30 cellular contexts compared by ENCODE assay signal in the genomic region with DNA sequence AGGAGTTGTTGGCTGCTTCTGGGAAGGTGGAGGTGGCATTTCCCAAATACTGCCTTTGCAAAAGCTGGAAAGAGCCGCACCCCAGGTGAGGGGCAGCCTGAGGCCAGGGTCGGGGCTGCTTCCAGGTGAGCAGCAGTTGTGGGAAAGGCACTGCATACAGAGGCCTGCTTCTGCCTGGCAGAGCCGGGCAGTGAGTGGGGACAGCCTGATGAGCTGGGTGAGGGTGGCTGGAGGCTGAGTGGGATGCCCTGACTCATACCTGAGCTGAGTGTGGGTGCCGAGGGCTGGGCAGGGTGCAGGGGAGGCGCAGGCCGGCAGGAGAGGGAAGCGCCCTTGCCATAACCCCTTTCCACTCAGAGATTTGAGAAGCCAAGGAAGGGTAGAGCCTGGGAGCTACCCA. TPM values are rescaled to one million over a fixed set of nuclear protein-coding genes. Genes with fewer than 3 reads are reported as not detected.
"Had no signal": no experiment of that assay in that cellular context is flagged by ENCODE, and none has a peak within 500 bp of the region (broad histone marks: within the 10 kb centered on the region; RNA-seq: fewer than 3 reads in every experiment).

No MANE protein-coding gene starts in this region.

- FAIRE-seq: endothelial cell of umbilical vein, frontal cortex, keratinocyte had no signal

- H3K4me1 Mint-ChIP-seq: stimulated activated naive B cell treated with anti-CD40 and anti-IgM and Interleukin-4, amounts not matched to agents 10 μg/mL and 1 μg/mL and 100 μg/mL, for 72 hours had no signal

- H3K9me3 ChIP-seq: colonic mucosa, esophagus squamous epithelium, ovary, psoas muscle, sigmoid colon, thoracic aorta, tibial nerve, upper lobe of left lung, uterus had no signal

- H3K4me3 Mint-ChIP-seq: dendritic cell treated with granulocyte-macrophage colony-stimulating factor and Interleukin-4, amounts not matched to agents 40 ng/mL and 50 ng/mL, for 4 days; naive thymus-derived CD8-positive, alpha-beta T cell; nephron progenitor cell; stimulated activated naive B cell treated with anti-CD40 and anti-IgM and Interleukin-4, amounts not matched to agents 10 μg/mL and 1 μg/mL and 100 μg/mL, for 72 hours; stimulated activated naive CD8-positive, alpha-beta T cell treated with anti-CD3 and anti-CD28 coated beads, Interleukin-15, Interleukin-2, amounts not matched to agents 100 ng/mL and 50 ng/mL, for 24 hours had no signal

- DNase-seq: colonic mucosa; effector memory CD4-positive, alpha-beta T cell; esophagus squamous epithelium; naive thymus-derived CD8-positive, alpha-beta T cell; nephron progenitor cell; occipital lobe; ovary; psoas muscle; sigmoid colon; stimulated activated CD4-positive, alpha-beta T cell treated with anti-CD3 and anti-CD28 coated beads, Interleukin-4, amount 100 ng/mL, for 4 hours; stimulated activated naive B cell treated with anti-CD40 and anti-IgM and Interleukin-4, amounts not matched to agents 10 μg/mL and 1 μg/mL and 100 μg/mL, for 72 hours; upper lobe of left lung; uterus had no signal

- H3K27me3 ChIP-seq: colonic mucosa, ovary, sigmoid colon, tibial nerve, upper lobe of left lung, uterus had no signal

- H3K4me3 ChIP-seq: colonic mucosa, esophagus squamous epithelium, ovary, psoas muscle, sigmoid colon, thoracic aorta, tibial nerve, upper lobe of left lung, uterus had no signal

- H3K4me1 ChIP-seq: colonic mucosa, esophagus squamous epithelium, psoas muscle, sigmoid colon, upper lobe of left lung, uterus had no signal

- H3K27ac Mint-ChIP-seq: dendritic cell treated with granulocyte-macrophage colony-stimulating factor and Interleukin-4, amounts not matched to agents 40 ng/mL and 50 ng/mL, for 4 days; nephron progenitor cell; stimulated activated naive B cell treated with anti-CD40 and anti-IgM and Interleukin-4, amounts not matched to agents 10 μg/mL and 1 μg/mL and 100 μg/mL, for 72 hours; stimulated activated naive CD8-positive, alpha-beta T cell treated with anti-CD3 and anti-CD28 coated beads, Interleukin-15, Interleukin-2, amounts not matched to agents 100 ng/mL and 50 ng/mL, for 24 hours had no signal

- H3K9me3 Mint-ChIP-seq: dendritic cell treated with granulocyte-macrophage colony-stimulating factor and Interleukin-4, amounts not matched to agents 40 ng/mL and 50 ng/mL, for 4 days; naive thymus-derived CD8-positive, alpha-beta T cell; stimulated activated naive B cell treated with anti-CD40 and anti-IgM and Interleukin-4, amounts not matched to agents 10 μg/mL and 1 μg/mL and 100 μg/mL, for 72 hours; stimulated activated naive CD8-positive, alpha-beta T cell treated with anti-CD3 and anti-CD28 coated beads, Interleukin-15, Interleukin-2, amounts not matched to agents 100 ng/mL and 50 ng/mL, for 24 hours had no signal

- H3K36me3 ChIP-seq: colonic mucosa, esophagus squamous epithelium, ovary, sigmoid colon, thoracic aorta, tibial nerve, upper lobe of left lung, uterus had no signal

- H3K36me3 Mint-ChIP-seq: stimulated activated naive B cell treated with anti-CD40 and anti-IgM and Interleukin-4, amounts not matched to agents 10 μg/mL and 1 μg/mL and 100 μg/mL, for 72 hours had no signal

- ATAC-seq: left lobe of liver; naive thymus-derived CD8-positive, alpha-beta T cell; psoas muscle; right cardiac atrium; stimulated activated naive B cell treated with anti-CD40 and anti-IgM and Interleukin-4, amounts not matched to agents 10 μg/mL and 1 μg/mL and 100 μg/mL, for 72 hours had no signal

- H3K27ac ChIP-seq: colonic mucosa, esophagus squamous epithelium, ovary, psoas muscle, sigmoid colon, thoracic aorta, tibial nerve, upper lobe of left lung, uterus had no signal

RNA-seq across cellular contexts. Expression of a gene that starts 6.5 kb away (rescaled TPM):
- total RNA-seq: chondrocyte; colonic mucosa; endothelial cell of umbilical vein; epithelial cell of proximal tubule; frontal cortex; glomerular endothelial cell; left lobe of liver; lung microvascular endothelial cell; mesenteric fat pad; myocyte; naive thymus-derived CD8-positive, alpha-beta T cell; occipital lobe; psoas muscle; renal cortical epithelial cell; right cardiac atrium; sigmoid colon; skeletal muscle tissue; uterus had no signal
- polyA plus RNA-seq: endothelial cell of umbilical vein; naive thymus-derived CD8-positive, alpha-beta T cell; ovary; psoas muscle; right cardiac atrium had no signal
